Comparison of ENCODE assay signal across 16 cellular contexts in genomic region chr1:184031127-184032107, GRCh38.
DNase-seq lines count a peak whose midpoint lies in the region; ATAC-seq and TF ChIP-seq lines count a peak whose summit lies in the region.
"Had no signal": no experiment of that assay in that cellular context is flagged by ENCODE, and none has a peak within 500 bp of the region (broad histone marks: within the 10 kb centered on the region; RNA-seq: fewer than 3 reads in every experiment).

No MANE protein-coding gene starts in this region.

- ATAC-seq in GM18873 (IDR thresholded peaks at IDR 0.05; ENCODE audit: low FRiP score, unreplicated experiment) (no peak), HG03095 (IDR thresholded peaks at IDR 0.05; ENCODE audit: unreplicated experiment) (no peak)

- DNase-seq in HL-60 (ENCODE audit: low read depth in 1 of 2, low spot score in 1 of 2) = peak in 1 of 2 experiments; percentile 29
- peak; percentile 90 for DNase-seq in SKM-1 treated with dmso at 0.1 percent for 144 hours (lab: John Stamatoyannopoulos, UW; ENCODE audit: unreplicated experiment)
- DNase-seq in caudate nucleus (lab: John Stamatoyannopoulos, UW) = no peak
- peak; percentile 54 for DNase-seq in superior temporal gyrus (ENCODE audit: extremely low spot score)
- DNase-seq in GM13977 (ENCODE audit: low spot score) = no peak
- DNase-seq: ACHN; C1 segment of cervical spinal cord; CD8-positive, alpha-beta memory T cell; DND-41; GOT3; KBM-7; NCI-H1694 treated with DMSO at 0.1 percent for 48 hours; SHP77; SK-N-SH had no signal

- H3K4me3 ChIP-seq in HL-60 (replicated peaks; ENCODE audit: insufficient read depth, low read length) = no peak overlapping the region

- peak overlapping the region; percentile 27; the same call in 1 of the 2 replicates for H3K27ac ChIP-seq in HL-60 (replicated peaks)
- peak overlapping the region; percentile 3 for H3K27ac ChIP-seq in caudate nucleus (ENCODE audit: low read depth, low read length)

- no peaks in the 10 kb centered on the region for H3K27me3 ChIP-seq in HL-60 (ENCODE audit: insufficient read depth, poor library complexity, severe bottlenecking)

- in situ Hi-C loops in GM13977 (cut with MboI; ENCODE audit: low pct_unique_long_range_greater_than_20kb, low sequenced_read_pairs, unreplicated experiment) = no loop called here

- TF ChIP-seq CTCF in HL-60 (IDR thresholded peaks at IDR 0.05; ENCODE audit: insufficient read depth, low read length) = no peak
- no peak for TF ChIP-seq CTCF in GM13977 (IDR thresholded peaks at IDR 0.05; ENCODE audit: extremely low read depth, insufficient read depth, missing control alignments)

Comparison
In these comparisons a context has a peak if more than half of its experiments do, and no peak if none do; other contexts are left out.
1. DNase-seq: peak in SKM-1 treated with dmso at 0.1 percent for 144 hours (single experiment) and superior temporal gyrus (single experiment); none in caudate nucleus (0 of 61) and GM13977 (single experiment).